Comparison of ENCODE assay signal across 8 cellular contexts in the genomic region with DNA sequence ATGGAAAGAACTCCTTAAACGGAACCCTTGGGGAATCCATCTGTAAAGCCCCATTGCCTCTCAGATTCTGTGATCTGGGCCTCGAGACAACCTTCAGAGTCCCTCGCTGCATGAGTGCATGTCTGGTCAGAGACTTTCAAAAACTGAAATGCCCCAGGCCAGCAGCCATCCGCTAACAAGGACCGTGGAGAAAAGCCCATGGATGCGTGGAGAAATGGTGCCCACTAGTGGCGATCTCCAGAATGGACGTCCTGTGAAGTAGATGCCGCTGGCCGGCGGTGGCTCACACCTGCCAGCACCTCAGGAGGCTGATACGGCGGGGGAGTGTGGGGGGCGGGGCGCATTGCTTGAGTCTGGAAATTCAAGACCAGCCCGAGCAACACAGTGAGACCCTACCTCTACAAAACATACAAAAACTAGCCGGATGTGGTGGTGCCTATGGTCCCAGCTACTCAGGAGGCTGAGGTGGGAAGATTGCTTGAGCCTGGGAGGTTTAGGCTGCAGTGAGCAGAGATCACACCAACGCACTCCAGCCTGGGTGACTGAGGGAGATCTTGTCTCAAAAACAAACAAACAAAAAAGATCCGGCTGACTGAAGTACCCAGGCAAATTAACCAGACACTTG. TPM values are rescaled to one million over a fixed set of nuclear protein-coding genes. Genes with fewer than 3 reads are reported as not detected.
DNase-seq lines count a peak whose midpoint lies in the region; ATAC-seq and TF ChIP-seq lines count a peak whose summit lies in the region.

No MANE protein-coding gene starts in this region.

- H3K27ac Mint-ChIP-seq in activated CD4-positive, alpha-beta T cell treated with anti-CD3 and anti-CD28 coated beads for 36 hours: peak overlapping the region; percentile 65

- CTCF ChIA-PET in AG04450 (lab: Charles Lee): no interaction called here
- CTCF ChIA-PET in activated CD4-positive, alpha-beta T cell treated with anti-CD3 and anti-CD28 coated beads for 36 hours (lab: Charles Lee): interaction anchor here (0.7 to 2.1 kb wide), 29 partner anchors 8 to 380 kb away, joined by 3 to 13 read pairs (median 4); partner anchors contain the start of gene CDC16

- DNase-seq in AG04450 (ENCODE audit: low read depth, low spot score) (peak; percentile 61), NCI-H345 (lab: John Stamatoyannopoulos, UW) (peak; percentile 84), cerebellar cortex (ENCODE audit: low spot score) (peak; percentile 86), left lung (peak; percentile 80 to 88)
- DNase-seq in activated CD4-positive, alpha-beta T cell treated with anti-CD3 and anti-CD28 coated beads for 36 hours: peak; percentile 93
- peak; percentile 79 to 81 for DNase-seq in stimulated activated CD4-positive, alpha-beta T cell treated with anti-CD3 and anti-CD28 coated beads, Interleukin-4, amount 100 ng/mL, for 4 hours

- H3K4me3 Mint-ChIP-seq in activated CD4-positive, alpha-beta T cell treated with anti-CD3 and anti-CD28 coated beads for 36 hours: no peak overlapping the region

- H3K36me3 Mint-ChIP-seq in activated CD4-positive, alpha-beta T cell treated with anti-CD3 and anti-CD28 coated beads for 36 hours (ENCODE audit: low read depth): no peaks in the 10 kb centered on the region

- no peaks in the 10 kb centered on the region for H3K27me3 Mint-ChIP-seq in activated CD4-positive, alpha-beta T cell treated with anti-CD3 and anti-CD28 coated beads for 36 hours

- H3K4me1 ChIP-seq in left lung: peaks cover 0 to 12% of the 10 kb centered on the region in 2 donors

- no peaks in the 10 kb centered on the region for H3K9me3 Mint-ChIP-seq in activated CD4-positive, alpha-beta T cell treated with anti-CD3 and anti-CD28 coated beads for 36 hours (ENCODE audit: low read depth)

- H3K9me3 ChIP-seq in AG04450 (ENCODE audit: control insufficient read depth, insufficient read depth, low read length) (no peaks in the 10 kb centered on the region), left lung (no peaks in the 10 kb centered on the region)

- POLR2A ChIA-PET in AG04450 (lab: Yijun Ruan, JAX): no interaction called here
- POLR2A ChIA-PET in activated CD4-positive, alpha-beta T cell treated with anti-CD3 and anti-CD28 coated beads for 36 hours (lab: Charles Lee): no interaction called here

- ATAC-seq in GM18517 (IDR thresholded peaks at IDR 0.05; ENCODE audit: unreplicated experiment): peak; percentile 86
- ATAC-seq in HG03159 (IDR thresholded peaks at IDR 0.05; ENCODE audit: unreplicated experiment): peak; percentile 80
- ATAC-seq in activated CD4-positive, alpha-beta T cell treated with anti-CD3 and anti-CD28 coated beads for 36 hours: peak; percentile 91
- peak; percentile 97 for ATAC-seq in left lung

- H3K4me3 ChIP-seq in AG04450 (ENCODE audit: low read depth, low read length) (no peak overlapping the region), left lung (no peak overlapping the region)

- no peak overlapping the region for H3K27ac ChIP-seq in AG04450 (ENCODE audit: low read depth, low read length)
- no peak overlapping the region for H3K27ac ChIP-seq in left lung

- H3K27me3 ChIP-seq in AG04450 (ENCODE audit: control insufficient read depth, insufficient read depth, low read length) (peaks cover 3% of the 10 kb centered on the region), left lung (peaks cover 3 to 35% of the 10 kb centered on the region in 2 donors)

- H3K4me1 Mint-ChIP-seq in activated CD4-positive, alpha-beta T cell treated with anti-CD3 and anti-CD28 coated beads for 36 hours: peaks cover 52% of the 10 kb centered on the region

- no peaks in the 10 kb centered on the region for H3K36me3 ChIP-seq in left lung

- TF ChIP-seq CTCF in AG04450 (IDR thresholded peaks at IDR 0.05; ENCODE audit: low read depth, low read length) (peak; percentile 97), left lung (IDR thresholded peaks at IDR 0.05) (peak; percentile 93 to 94)

- intact Hi-C loops in activated CD4-positive, alpha-beta T cell treated with anti-CD3 and anti-CD28 coated beads for 36 hours (cut with DNase I, micrococcal nuclease): loop anchor here (1.0 to 5.0 kb wide), 8 partner anchors 84 to 642 kb away; partner anchors contain the start of gene TFDP1 (in 1 of the 2)
- intact Hi-C loops in left lung (cut with DNase I): loop anchor here in 1 of 2 donors (5.0 kb wide), 1 partner anchor 275 kb away; no protein-coding TSS in a partner anchor

RNA-seq across cellular contexts. Expression of gene CDC16, which starts 7.9 kb away (rescaled TPM):
- polyA plus RNA-seq in AG04450 (2011; rRNA removed): 88.2 and 112 TPM in 2 replicates
- polyA minus RNA-seq in AG04450 (2011; rRNA and poly(A)+ RNA removed): 53.5 and 78.5 TPM in 2 replicates
- 10 to 100 TPM; 83.5 to 90.8 TPM for total RNA-seq in activated CD4-positive, alpha-beta T cell treated with anti-CD3 and anti-CD28 coated beads for 36 hours
- total RNA-seq in left lung: 10 to 100 TPM; 59.8 to 63.6 TPM

RNA-seq across cellular contexts. Expression of gene CFAP97D2, which starts 47.8 kb away (rescaled TPM):
- not detected in 2 replicates for polyA plus RNA-seq in AG04450 (2011; rRNA removed)
- polyA minus RNA-seq in AG04450 (2011; rRNA and poly(A)+ RNA removed): not detected in 2 replicates
- not detected for total RNA-seq in activated CD4-positive, alpha-beta T cell treated with anti-CD3 and anti-CD28 coated beads for 36 hours
- total RNA-seq in left lung: 1 to 10 TPM in 1 of 2 donors, not detected in 1; 1.5 TPM

RNA-seq across cellular contexts. Expression of gene UPF3A, which starts 54.6 kb away (rescaled TPM):
- 52.3 and 60.3 TPM in 2 replicates for polyA plus RNA-seq in AG04450 (2011; rRNA removed)
- polyA minus RNA-seq in AG04450 (2011; rRNA and poly(A)+ RNA removed): 16.2 and 18.4 TPM in 2 replicates
- total RNA-seq in activated CD4-positive, alpha-beta T cell treated with anti-CD3 and anti-CD28 coated beads for 36 hours: 10 to 100 TPM; 41.1 to 43.3 TPM
- total RNA-seq in left lung: 10 to 100 TPM; 32.3 to 42.6 TPM
